ENCODE assay signal across 8 cellular contexts in the genomic region with DNA sequence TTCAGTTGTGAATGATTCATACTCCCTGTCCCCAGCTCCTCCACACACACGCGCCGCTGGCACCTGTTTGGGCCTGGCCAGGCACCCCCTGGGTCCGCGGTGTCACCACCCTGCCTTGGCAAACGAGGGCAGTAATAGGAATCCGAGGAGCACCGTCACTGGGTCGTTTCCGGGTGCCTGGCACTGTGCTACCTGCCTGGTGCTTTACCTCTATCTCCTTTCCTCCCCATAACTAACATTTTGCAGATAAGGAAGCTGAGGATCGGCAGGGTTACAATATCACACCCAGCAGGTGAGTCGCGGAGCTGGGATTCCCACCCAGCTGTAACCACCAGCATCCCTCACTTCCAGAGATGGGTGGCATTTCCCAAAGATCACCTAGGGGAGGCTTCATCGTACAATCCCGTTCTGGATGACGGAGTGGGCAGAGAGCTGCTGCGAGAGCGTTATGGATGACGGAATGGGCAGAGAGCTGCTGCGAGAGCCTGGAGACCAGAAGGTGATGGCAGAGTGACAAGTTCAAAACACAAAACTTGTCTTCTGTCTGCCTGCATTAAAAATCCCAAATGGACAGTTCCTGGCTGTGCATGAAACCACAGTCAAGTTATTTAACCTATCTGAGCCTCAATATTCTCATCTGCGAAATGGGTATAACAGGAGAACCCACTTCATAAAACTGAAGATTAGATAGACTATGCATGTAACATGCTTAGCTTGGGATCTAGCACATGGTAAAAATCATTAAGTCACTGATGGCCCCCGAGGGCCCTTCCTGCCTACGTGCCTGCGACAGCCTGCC. TPM values are rescaled to one million over a fixed set of nuclear protein-coding genes. Genes with fewer than 3 reads are reported as not detected.
DNase-seq lines count a peak whose midpoint lies in the region; ATAC-seq and TF ChIP-seq lines count a peak whose summit lies in the region.

No MANE protein-coding gene starts in this region.

- H3K9me3 Mint-ChIP-seq in glutamatergic neuron (ENCODE audit: unreplicated experiment), result peaks cover 18% of the 10 kb centered on the region

- DNase-seq in GOT3 (lab: John Stamatoyannopoulos, UW) (peak; percentile 14), WERI-Rb-1 (no peak), glutamatergic neuron (no peak), skeletal muscle cell (ENCODE audit: low read depth) (no peak), MV-4-11 (lab: John Stamatoyannopoulos, UW) (no peak), AG08395 (ENCODE audit: low spot score) (no peak)
- no peak for DNase-seq in activated CD8-positive, alpha-beta memory T cell treated with anti-CD3 and anti-CD28 coated beads, Interleukin-2, amount 50 U/mL, for 4 hours

- H3K4me1 Mint-ChIP-seq in glutamatergic neuron (ENCODE audit: low read depth, unreplicated experiment), result peaks cover 17% of the 10 kb centered on the region

- H3K36me3 Mint-ChIP-seq in glutamatergic neuron (ENCODE audit: unreplicated experiment), result peaks cover 9% of the 10 kb centered on the region

- peak overlapping the region; percentile 73 for H3K4me3 Mint-ChIP-seq in glutamatergic neuron (ENCODE audit: unreplicated experiment)

- no peak overlapping the region for H3K27ac Mint-ChIP-seq in glutamatergic neuron (ENCODE audit: unreplicated experiment)

- H3K27ac ChIP-seq in WERI-Rb-1, result no peak overlapping the region

- peaks cover 20% of the 10 kb centered on the region for H3K27me3 Mint-ChIP-seq in glutamatergic neuron (ENCODE audit: unreplicated experiment)

- TF ChIP-seq CTCF in WERI-Rb-1 (IDR thresholded peaks at IDR 0.05; ENCODE audit: low read depth, low read length), result no peak
- no peak for TF ChIP-seq CTCF in glutamatergic neuron (IDR thresholded peaks at IDR 0.05; ENCODE audit: partially characterized antibody, unreplicated experiment)

- no peaks in the 10 kb centered on the region for H3K36me3 ChIP-seq in WERI-Rb-1

- H3K27me3 ChIP-seq in WERI-Rb-1 (ENCODE audit: insufficient read depth, low read depth, severe bottlenecking), result no peaks in the 10 kb centered on the region

- no peak for ATAC-seq in GM21576 (IDR thresholded peaks at IDR 0.05; ENCODE audit: unreplicated experiment)

- H3K4me3 ChIP-seq in WERI-Rb-1 (ENCODE audit: low read depth, low read length), result peak overlapping the region; percentile 70
- H3K4me3 ChIP-seq in skeletal muscle cell (ENCODE audit: low read depth, low read length), result peak overlapping the region; percentile 64

- no peaks in the 10 kb centered on the region for H3K9me3 ChIP-seq in WERI-Rb-1 (ENCODE audit: severe bottlenecking)

RNA-seq across cellular contexts. Expression of a gene that starts 1.1 kb away (rescaled TPM):
- 75.0 TPM for total RNA-seq in glutamatergic neuron (ENCODE audit: unreplicated experiment)
